Comparison of ENCODE assay signal across 19 cellular contexts in the genomic region with DNA sequence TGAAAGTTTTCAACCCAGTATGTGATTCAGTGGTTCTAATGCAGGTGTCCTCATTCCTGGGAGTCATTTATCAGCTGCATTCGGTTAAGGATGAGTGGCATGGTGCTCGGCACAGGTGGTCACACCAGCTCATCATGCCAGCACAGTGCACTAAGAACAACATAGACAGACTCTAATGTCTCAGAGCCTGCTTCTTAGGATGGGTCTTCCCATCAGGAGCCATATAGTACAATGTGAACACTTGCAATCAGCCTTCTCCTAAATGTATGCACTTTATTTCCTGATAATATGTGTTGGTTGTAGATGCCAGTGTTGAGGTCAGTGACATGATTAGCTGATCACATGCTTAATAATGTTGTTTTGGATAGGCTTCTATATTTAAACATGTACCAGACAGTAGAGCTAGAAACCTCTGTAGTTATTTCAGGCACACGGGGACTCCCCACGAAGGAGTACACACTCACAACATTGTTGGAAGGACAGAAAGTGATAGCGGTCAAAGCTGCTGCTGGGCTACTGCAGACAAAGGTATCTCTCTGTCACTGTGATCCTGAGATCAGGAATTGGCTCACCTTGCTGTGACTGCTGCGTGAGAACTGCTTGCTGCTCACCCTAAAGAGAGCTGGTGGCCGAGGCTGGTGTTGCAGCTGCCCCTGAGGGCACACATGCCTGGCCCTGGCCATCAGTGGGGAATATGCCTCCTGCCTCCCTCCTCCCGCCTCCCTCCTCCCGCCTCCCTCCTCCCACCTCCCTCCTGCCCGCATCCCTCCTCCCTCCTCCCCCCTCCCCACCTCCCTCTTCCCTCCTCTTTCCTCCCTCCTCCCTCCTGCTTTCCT.
DNase-seq lines count a peak whose midpoint lies in the region; TF ChIP-seq lines count a peak whose summit lies in the region.
"Had no signal": no experiment of that assay in that cellular context is flagged by ENCODE, and none has a peak within 500 bp of the region (broad histone marks: within the 10 kb centered on the region; RNA-seq: fewer than 3 reads in every experiment).

No MANE protein-coding gene starts in this region.

- H3K9ac ChIP-seq in stomach smooth muscle (ENCODE audit: low read length in 2 of 2): no peak overlapping the region

- in situ Hi-C loops in G401 (cut with HindIII; ENCODE audit: low sequenced_read_pairs): no loop called here

- intact Hi-C loops in breast epithelium (cut with DNase I; ENCODE audit: low total_unique reads): loop anchor here (10.0 kb wide), 1 partner anchor 238 kb away; no protein-coding TSS in a partner anchor

- H3K9me3 ChIP-seq in stomach smooth muscle (ENCODE audit: control insufficient read depth in 2 of 2, low read length in 2 of 2): no peaks in the 10 kb centered on the region
- no peaks in the 10 kb centered on the region for H3K9me3 ChIP-seq in breast epithelium
- H3K9me3 ChIP-seq: BE2C, esophagus squamous epithelium had no signal

- DNase-seq in NCI-H748 (lab: John Stamatoyannopoulos, UW; ENCODE audit: unreplicated experiment) (peak; percentile 37), NCI-H748 treated with DMSO at 0.1 percent for 48 hours (lab: John Stamatoyannopoulos, UW) (no peak), SW480 (ENCODE audit: low spot score) (peak; percentile 25), islet precursor cell (peak; percentile 81), DMS114 treated with DMSO at 0.1 percent for 48 hours (lab: John Stamatoyannopoulos, UW; ENCODE audit: unreplicated experiment) (no peak), G401 (ENCODE audit: low spot score) (no peak), breast epithelium (ENCODE audit: low spot score in 2 of 2) (no peak)
- DNase-seq: activated B cell treated with CpG ODN at 0.5 μM for 24 hours; activated naive CD4-positive, alpha-beta T cell treated with anti-CD3 and anti-CD28 coated beads, Interleukin-2, amount 10 ng/mL, durations not matched to agents 7 days and 5 days; amniotic stem cell; BE2C; cortex of kidney; DMS79 treated with DMSO at 0.1 percent for 48 hours; esophagus squamous epithelium; NCI-H1417; NCI-H2107; NCI-H524; substantia nigra had no signal

- peaks cover 76% of the 10 kb centered on the region for H3K4me1 ChIP-seq in stomach smooth muscle (ENCODE audit: control insufficient read depth, insufficient read depth, low read length)
- no peaks in the 10 kb centered on the region for H3K4me1 ChIP-seq in breast epithelium
- H3K4me1 ChIP-seq: BE2C had no signal

- H3K36me3 ChIP-seq in stomach smooth muscle (ENCODE audit: control insufficient read depth in 2 of 2, insufficient read depth in 2 of 2, low read length in 2 of 2): no peaks in the 10 kb centered on the region
- H3K36me3 ChIP-seq in breast epithelium: no peaks in the 10 kb centered on the region
- H3K36me3 ChIP-seq: BE2C, esophagus squamous epithelium had no signal

- no peak for TF ChIP-seq CTCF in breast epithelium (IDR thresholded peaks at IDR 0.05)

- H3K27ac ChIP-seq in stomach smooth muscle (ENCODE audit: low read length) (peak overlapping the region; percentile 69), breast epithelium (no peak overlapping the region)
- H3K27ac ChIP-seq: esophagus squamous epithelium had no signal

- H3K27me3 ChIP-seq in stomach smooth muscle (ENCODE audit: control insufficient read depth in 1 of 2, insufficient read depth in 2 of 2, low read length in 2 of 2): no peaks in the 10 kb centered on the region
- H3K27me3 ChIP-seq in breast epithelium: no peaks in the 10 kb centered on the region
- H3K27me3 ChIP-seq: BE2C had no signal

- H3K4me3 ChIP-seq in stomach smooth muscle (ENCODE audit: low read length in 2 of 2) (no peak overlapping the region), breast epithelium (no peak overlapping the region)
- H3K4me3 ChIP-seq: esophagus squamous epithelium had no signal

- no peak for TF ChIP-seq POLR2A in breast epithelium (IDR thresholded peaks at IDR 0.05)

Comparison
In these comparisons a context has a peak if more than half of its experiments do, and no peak if none do; other contexts are left out.
1. DNase-seq: peak in NCI-H748 (single experiment), SW480 (single experiment) and islet precursor cell (single experiment); none in NCI-H748 treated with DMSO at 0.1 percent for 48 hours (single experiment), DMS114 treated with DMSO at 0.1 percent for 48 hours (single experiment), G401 (single experiment) and breast epithelium (0 of 2).